In genomic region chr10:79208251-79208983, GRCh38 we compare ENCODE assay signal across 14 cellular contexts.
"Had no signal": no experiment of that assay in that cellular context is flagged by ENCODE, and none has a peak within 500 bp of the region (broad histone marks: within the 10 kb centered on the region; RNA-seq: fewer than 3 reads in every experiment).

No MANE protein-coding gene starts in this region.

- FAIRE-seq: frontal cortex had no signal

- H3K27me3 Mint-ChIP-seq: activated naive CD8-positive, alpha-beta T cell; stimulated activated naive CD8-positive, alpha-beta T cell treated with anti-CD3 and anti-CD28 coated beads, Interleukin-15, amount 100 ng/mL, for 72 hours had no signal

- H3K27ac Mint-ChIP-seq: activated naive CD8-positive, alpha-beta T cell; activated T-cell treated with anti-CD3 and anti-CD28 coated beads, Interleukin-2, amount 50 U/mL, for 72 hours; nephron progenitor cell had no signal

- H3K4me1 ChIP-seq: left lung, upper lobe of right lung had no signal

- H3K9me3 Mint-ChIP-seq: activated T-cell treated with anti-CD3 and anti-CD28 coated beads, Interleukin-2, amount 50 U/mL, for 72 hours; nephron progenitor cell; stimulated activated naive CD8-positive, alpha-beta T cell treated with anti-CD3 and anti-CD28 coated beads, Interleukin-15, amount 100 ng/mL, for 72 hours had no signal

- H3K4me3 Mint-ChIP-seq: activated naive CD8-positive, alpha-beta T cell; activated T-cell treated with anti-CD3 and anti-CD28 coated beads, Interleukin-2, amount 50 U/mL, for 72 hours; nephron progenitor cell; stimulated activated naive CD8-positive, alpha-beta T cell treated with anti-CD3 and anti-CD28 coated beads, Interleukin-15, amount 100 ng/mL, for 72 hours had no signal

- H3K4me3 ChIP-seq: cardiac muscle cell, dorsolateral prefrontal cortex, left lung, upper lobe of right lung had no signal

- H3K27me3 ChIP-seq: cardiac muscle cell, dorsolateral prefrontal cortex, left lung, upper lobe of right lung had no signal

- H3K27ac ChIP-seq: cardiac muscle cell, left lung, upper lobe of right lung had no signal

- H3K9me3 ChIP-seq: left lung, upper lobe of right lung had no signal

- DNase-seq: activated CD4-positive, alpha-beta T cell treated with anti-CD3 and anti-CD28 coated beads, Interleukin-2, amount 50 U/mL, for 4 hours; activated gamma-delta T cell; activated T-cell treated with anti-CD3 and anti-CD28 coated beads, Interleukin-2, amount 50 U/mL, for 72 hours; erythroblast; head of caudate nucleus; left lung; nephron progenitor cell; stimulated activated CD4-positive, alpha-beta T cell treated with anti-CD3 and anti-CD28 coated beads, Interleukin-2, amount 100 ng/mL, for 24 hours; stimulated activated naive CD8-positive, alpha-beta T cell treated with anti-CD3 and anti-CD28 coated beads, Interleukin-15, amount 100 ng/mL, for 72 hours; upper lobe of right lung had no signal
